Comparison of ENCODE assay signal across 8 cellular contexts in the genomic region with DNA sequence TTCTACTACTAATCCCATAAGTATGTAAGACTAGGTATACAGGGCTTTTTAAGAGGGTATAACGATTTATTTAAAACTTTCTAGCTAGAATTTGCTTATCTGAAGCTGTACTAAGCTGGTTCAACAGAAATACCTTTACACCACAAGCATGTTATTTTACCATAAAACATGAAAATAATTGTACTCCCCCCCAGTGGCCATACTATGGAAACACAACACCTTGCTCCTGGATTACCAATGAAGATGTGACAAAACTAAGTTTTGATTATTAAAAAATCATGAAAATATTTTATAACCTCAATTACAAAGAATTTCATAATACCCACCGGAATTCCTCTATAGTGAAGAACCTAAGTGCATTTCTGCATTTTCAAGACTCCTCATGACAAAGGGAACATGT. TPM values are rescaled to one million over a fixed set of nuclear protein-coding genes. Genes with fewer than 3 reads are reported as not detected.
DNase-seq lines count a peak whose midpoint lies in the region; ATAC-seq and TF ChIP-seq lines count a peak whose summit lies in the region.

No MANE protein-coding gene starts in this region.

- no peaks in the 10 kb centered on the region for H3K36me3 ChIP-seq in CD8-positive, alpha-beta T cell (ENCODE audit: insufficient read depth, low read length)
- H3K36me3 ChIP-seq in upper lobe of left lung, result no peaks in the 10 kb centered on the region

- POLR2A ChIA-PET in CD8-positive, alpha-beta T cell (lab: Charles Lee), result interaction anchor here (0.8 to 1.6 kb wide), 12 partner anchors 9 to 262 kb away, joined by 3 to 16 read pairs (median 4); partner anchors contain the start of gene MYL12A

- no peaks in the 10 kb centered on the region for H3K27me3 Mint-ChIP-seq in CD8-positive, alpha-beta T cell (ENCODE audit: low read depth)

- H3K27ac Mint-ChIP-seq in CD8-positive, alpha-beta T cell, result no peak overlapping the region

- peak; percentile 82 for TF ChIP-seq CTCF in CD8-positive, alpha-beta T cell (IDR thresholded peaks at IDR 0.05)
- peak; percentile 30 for TF ChIP-seq CTCF in foreskin fibroblast (IDR thresholded peaks at IDR 0.05; ENCODE audit: low read depth, low read length)
- TF ChIP-seq CTCF in upper lobe of left lung (IDR thresholded peaks at IDR 0.05), result peak; percentile 28 to 71 (median 52)

- H3K4me1 Mint-ChIP-seq in CD8-positive, alpha-beta T cell (ENCODE audit: low read depth), result peaks cover 52% of the 10 kb centered on the region

- no peak for TF ChIP-seq POLR2A in upper lobe of left lung (IDR thresholded peaks at IDR 0.05)

- H3K4me3 Mint-ChIP-seq in CD8-positive, alpha-beta T cell, result no peak overlapping the region

- peak; percentile 69 for ATAC-seq in CD8-positive, alpha-beta T cell
- peak; percentile 45 for ATAC-seq in GM21423 (IDR thresholded peaks at IDR 0.05; ENCODE audit: unreplicated experiment)
- ATAC-seq in upper lobe of left lung (ENCODE audit: low FRiP score in 2 of 2), result peak in 1 of 2 donors; percentile 69

- intact Hi-C loops in CD8-positive, alpha-beta T cell (cut with DNase I, micrococcal nuclease), result loop anchor here (1.0 to 10.0 kb wide), 5 partner anchors 15 to 261 kb away; partner anchors contain the start of gene MYL12A (in 1 of the 2)

- CTCF ChIA-PET in CD8-positive, alpha-beta T cell (lab: Charles Lee), result interaction anchor here (0.6 to 8.6 kb wide), 31 partner anchors 9 to 262 kb away, joined by 3 to 205 read pairs (median 5); partner anchors contain the start of gene MYL12A

- H3K4me3 ChIP-seq in CD8-positive, alpha-beta T cell (ENCODE audit: low read depth, low read length), result no peak overlapping the region
- H3K4me3 ChIP-seq in foreskin fibroblast (ENCODE audit: low read depth in 1 of 2, low read length in 2 of 2) (no peak overlapping the region), upper lobe of left lung (no peak overlapping the region)

- no peaks in the 10 kb centered on the region for H3K9me3 Mint-ChIP-seq in CD8-positive, alpha-beta T cell

- TF ChIP-seq EP300 in upper lobe of left lung (IDR thresholded peaks at IDR 0.05), result no peak

- WGBS in upper lobe of left lung, 2 donors, result 45 to 73% methylated on average over 2 of the region's 2 CpGs

- peaks cover 30% of the 10 kb centered on the region for H3K4me1 ChIP-seq in CD8-positive, alpha-beta T cell (ENCODE audit: insufficient read depth, low read length)
- peaks cover 53 to 65% (median 56%) of the 10 kb centered on the region in 4 donors for H3K4me1 ChIP-seq in upper lobe of left lung

- peak in 1 of 7 experiments; percentile 30 for DNase-seq in CD8-positive, alpha-beta T cell
- DNase-seq in RPMI7951 (ENCODE audit: low read depth) (peak; percentile 21), foreskin fibroblast (peak in 1 of 2 donors; percentile 61), upper lobe of left lung (no peak), nucleus accumbens (lab: John Stamatoyannopoulos, UW) (no peak), activated T-cell treated with anti-CD3 and anti-CD28 coated beads for 4 hours (no peak)
- no peak for DNase-seq in stimulated activated naive CD4-positive, alpha-beta T cell treated with Interleukin-2 at 50 U/mL for 16 hours (lab: John Stamatoyannopoulos, UW)

- no peaks in the 10 kb centered on the region for H3K27me3 ChIP-seq in CD8-positive, alpha-beta T cell (ENCODE audit: insufficient read depth, low read length)
- H3K27me3 ChIP-seq in upper lobe of left lung, result no peaks in the 10 kb centered on the region

- H3K36me3 Mint-ChIP-seq in CD8-positive, alpha-beta T cell, result peaks cover 6% of the 10 kb centered on the region

- no peaks in the 10 kb centered on the region for H3K9me3 ChIP-seq in CD8-positive, alpha-beta T cell (ENCODE audit: low read length)
- no peaks in the 10 kb centered on the region for H3K9me3 ChIP-seq in upper lobe of left lung

- H3K27ac ChIP-seq in CD8-positive, alpha-beta T cell (ENCODE audit: low read depth, low read length), result no peak overlapping the region
- peak overlapping the region in 3 of 4 donors; percentile 8 to 28 (median 21) for H3K27ac ChIP-seq in upper lobe of left lung

RNA-seq across cellular contexts. Expression of gene LPIN2, which starts 27.3 kb away (rescaled TPM):
- total RNA-seq in CD8-positive, alpha-beta T cell, result 10 to 100 TPM; 50.3 to 50.9 TPM
- 10.8 and 11.4 TPM in 2 replicates for total RNA-seq in RPMI7951 (2014; rRNA removed; shearing (Covaris generic))
- 100 to 1,000 TPM in 1 of 6 donors, 10 to 100 TPM in 5; 37.7 to 105 (median 57.3) TPM for total RNA-seq in upper lobe of left lung

Comparison
In these comparisons a context has a peak if more than half of its experiments do, and no peak if none do; other contexts are left out.
1. CTCF ChIP-seq: peak in every context shown above with its lines; median percentile 82 in CD8-positive, alpha-beta T cell; 52 in upper lobe of left lung; 30 in foreskin fibroblast.